8 cellular contexts compared by ENCODE assay signal in the genomic region with DNA sequence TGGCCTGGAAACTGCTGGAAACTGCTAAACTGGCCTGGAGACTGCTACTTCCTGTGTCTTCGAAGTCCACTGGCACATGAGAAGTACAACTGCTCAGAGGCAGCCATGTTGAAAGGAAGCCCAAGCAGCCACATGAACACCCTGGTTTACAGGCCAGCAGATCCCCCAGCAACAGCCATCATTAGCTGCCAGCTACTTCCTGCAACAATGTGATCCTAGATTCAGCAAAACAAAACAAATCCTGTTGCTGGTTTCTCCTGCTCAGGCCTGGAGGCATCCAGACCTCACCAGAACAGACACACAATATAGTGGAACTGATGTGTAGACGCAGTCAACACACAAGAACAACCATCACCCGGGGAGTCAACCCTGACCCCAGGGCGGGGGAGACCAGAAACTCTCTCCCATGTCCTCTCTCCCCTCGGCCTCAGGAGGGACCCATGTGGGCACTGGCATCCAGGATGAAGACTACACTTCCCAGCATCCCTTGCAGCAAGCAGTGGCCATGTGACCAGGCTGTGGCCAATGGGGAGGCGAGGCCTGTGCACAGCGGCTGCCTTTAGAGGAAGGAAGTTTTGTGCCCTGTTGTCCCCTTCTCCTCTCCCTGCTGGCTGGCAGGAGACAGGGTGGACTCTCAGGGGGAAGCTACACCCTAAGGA. TPM values are rescaled to one million over a fixed set of nuclear protein-coding genes. Genes with fewer than 3 reads are reported as not detected.
A peak's percentile ranks its signal among the peaks of the same experiment; 100 is the strongest.
DNase-seq lines count a peak whose midpoint lies in the region; ATAC-seq and TF ChIP-seq lines count a peak whose summit lies in the region.

No MANE protein-coding gene starts in this region.

- DNase-seq in Ammon's horn (ENCODE audit: low spot score) (peak; percentile 52), GM10248 (ENCODE audit: extremely low spot score) (peak; percentile 39), SK-MEL-5 (ENCODE audit: low read depth, low spot score) (peak; percentile 57), left ventricle myocardium superior (no peak), HuH-7 (ENCODE audit: low spot score) (no peak)
- DNase-seq in stimulated activated naive CD4-positive, alpha-beta T cell treated with Interleukin-2 at 50 U/mL for 16 hours (lab: John Stamatoyannopoulos, UW): no peak

- intact Hi-C loops in left ventricle myocardium superior (cut with micrococcal nuclease): no loop called here

- CTCF ChIA-PET in GM10248 (lab: Yijun Ruan, JAX): no interaction called here

- no peak for TF ChIP-seq CTCF in GM10248 (IDR thresholded peaks at IDR 0.05; ENCODE audit: control extremely low read depth, extremely low read depth, low read depth, missing control alignments)

- POLR2A ChIA-PET in GM10248 (lab: Yijun Ruan, JAX): no interaction called here

- TF ChIP-seq POLR2A in GM18505 (IDR thresholded peaks at IDR 0.05; ENCODE audit: borderline replicate concordance, extremely low read depth, insufficient read depth, insufficient read length): no peak

- ATAC-seq in left ventricle myocardium superior: peak; percentile 48
- ATAC-seq in GM18505 (IDR thresholded peaks at IDR 0.05; ENCODE audit: unreplicated experiment): no peak
- ATAC-seq in GM19328 (IDR thresholded peaks at IDR 0.05; ENCODE audit: unreplicated experiment): no peak

- in situ Hi-C loops in SK-MEL-5 (cut with HindIII; ENCODE audit: low pct_unique_long_range_greater_than_20kb, low sequenced_read_pairs): no loop called here

RNA-seq across cellular contexts. Expression of a gene that starts 9.2 kb away (rescaled TPM):
- total RNA-seq in SK-MEL-5 (2014; rRNA removed; shearing (Covaris generic)): 0.05 and 0.21 TPM in 2 replicates
- 0.11 TPM in 1 of 2 replicates, not detected in the other for polyA plus RNA-seq in SK-MEL-5 (2015; cell fraction: cytosol; rRNA removed)
- 0.07 TPM in 1 of 2 replicates, not detected in the other for polyA plus RNA-seq in SK-MEL-5 (2015; cell fraction: nucleus; rRNA removed)
- 0.59 TPM for total RNA-seq in left ventricle myocardium superior

RNA-seq across cellular contexts. Expression of a gene that starts 15.5 kb away (rescaled TPM):
- not detected in 2 replicates for total RNA-seq in SK-MEL-5 (2014; rRNA removed; shearing (Covaris generic))
- not detected in 2 replicates for polyA plus RNA-seq in SK-MEL-5 (2015; cell fraction: cytosol; rRNA removed)
- not detected in 2 replicates for polyA plus RNA-seq in SK-MEL-5 (2015; cell fraction: nucleus; rRNA removed)
- total RNA-seq in left ventricle myocardium superior: not detected

RNA-seq across cellular contexts. Expression of a gene that starts 17.6 kb away (rescaled TPM):
- total RNA-seq in SK-MEL-5 (2014; rRNA removed; shearing (Covaris generic)): 47.1 and 50.8 TPM in 2 replicates
- polyA plus RNA-seq in SK-MEL-5 (2015; cell fraction: cytosol; rRNA removed): 62.0 and 81.0 TPM in 2 replicates
- polyA plus RNA-seq in SK-MEL-5 (2015; cell fraction: nucleus; rRNA removed): 22.1 and 73.1 TPM in 2 replicates
- 74.2 TPM for total RNA-seq in left ventricle myocardium superior

RNA-seq across cellular contexts. Expression of a gene that starts 22.6 kb away (rescaled TPM):
- 0.08 and 0.42 TPM in 2 replicates for total RNA-seq in SK-MEL-5 (2014; rRNA removed; shearing (Covaris generic))
- 0.32 TPM in 1 of 2 replicates, not detected in the other for polyA plus RNA-seq in SK-MEL-5 (2015; cell fraction: cytosol; rRNA removed)
- polyA plus RNA-seq in SK-MEL-5 (2015; cell fraction: nucleus; rRNA removed): 2.2 TPM in 1 of 2 replicates, not detected in the other
- 2.2 TPM for total RNA-seq in left ventricle myocardium superior

RNA-seq across cellular contexts. Expression of a gene that starts 25.2 kb away (rescaled TPM):
- not detected in 2 replicates for total RNA-seq in SK-MEL-5 (2014; rRNA removed; shearing (Covaris generic))
- polyA plus RNA-seq in SK-MEL-5 (2015; cell fraction: cytosol; rRNA removed): not detected in 2 replicates
- not detected in 2 replicates for polyA plus RNA-seq in SK-MEL-5 (2015; cell fraction: nucleus; rRNA removed)
- 17.4 TPM for total RNA-seq in left ventricle myocardium superior

Comparison
In these comparisons a context has a peak if more than half of its experiments do, and no peak if none do; other contexts are left out.
1. DNase-seq: peak in Ammon's horn (single experiment), GM10248 (single experiment) and SK-MEL-5 (single experiment); none in left ventricle myocardium superior (single experiment), stimulated activated naive CD4-positive, alpha-beta T cell treated with Interleukin-2 at 50 U/mL for 16 hours (single experiment) and HuH-7 (single experiment).